In genomic region chr14:57938533-57938932, GRCh38 we compare ENCODE assay signal across 31 cellular contexts.
"Had no signal": no experiment of that assay in that cellular context is flagged by ENCODE, and none has a peak within 500 bp of the region (broad histone marks: within the 10 kb centered on the region; RNA-seq: fewer than 3 reads in every experiment).

No MANE protein-coding gene starts in this region.

- ATAC-seq: activated CD4-positive, alpha-beta T cell treated with anti-CD3 and anti-CD28 coated beads for 36 hours; activated CD8-positive, alpha-beta memory T cell treated with anti-CD3 and anti-CD28 coated beads, Interleukin-2, amount 10 ng/mL, durations not matched to agents 7 days and 5 days; activated CD8-positive, alpha-beta T cell treated with anti-CD3 and anti-CD28 coated beads, Interleukin-2, amount 10 ng/mL, durations not matched to agents 7 days and 5 days; activated naive CD8-positive, alpha-beta T cell treated with anti-CD3 and anti-CD28 coated beads, Interleukin-2, amount 50 U/mL, for 24 hours; body of pancreas; esophagus mucosa; heart right ventricle had no signal

- H3K4me1 ChIP-seq: adrenal gland, body of pancreas, colonic mucosa, heart right ventricle had no signal

- H3K9me3 Mint-ChIP-seq: activated CD4-positive, alpha-beta memory T cell treated with anti-CD3 and anti-CD28 coated beads for 36 hours; activated CD4-positive, alpha-beta T cell treated with anti-CD3 and anti-CD28 coated beads, Interleukin-2, amount 10 ng/mL, durations not matched to agents 24 days and 14 days; activated naive CD4-positive, alpha-beta T cell treated with anti-CD3 and anti-CD28 coated beads for 36 hours; activated naive CD4-positive, alpha-beta T cell treated with anti-CD3 and anti-CD28 coated beads, Interleukin-2, amount 50 U/mL, for 24 hours; activated naive CD8-positive, alpha-beta T cell treated with anti-CD3 and anti-CD28 coated beads for 36 hours; activated naive CD8-positive, alpha-beta T cell treated with anti-CD3 and anti-CD28 coated beads, Interleukin-2, amount 50 U/mL, for 24 hours; activated T-helper 1 cell treated with anti-CD3 and anti-CD28 coated beads, Interleukin-12 subunit alpha, Interleukin-12 subunit beta, Interleukin-2, Interleukin-4 antibody, amounts not matched to agents 30 ng/mL and 10 ng/mL and 1 ng/mL, durations not matched to agents 14 hours and 24 hours and 36 hours; activated T-helper 2 cell treated with anti-CD3 and anti-CD28 coated beads, Interferon-gamma antibody, Interleukin-2, Interleukin-4, amounts not matched to agents 10 μg/mL and 5 μg/mL and 100 μg/mL, durations not matched to agents 14 hours and 24 hours and 36 hours; endodermal cell had no signal

- H3K9me3 ChIP-seq: adrenal gland, body of pancreas, colonic mucosa, heart right ventricle had no signal

- H3K27ac ChIP-seq: adrenal gland, body of pancreas, colonic mucosa, heart right ventricle, hepatocyte had no signal

- H3K4me2 ChIP-seq: hepatocyte had no signal

- H3K4me3 Mint-ChIP-seq: activated CD4-positive, alpha-beta memory T cell treated with anti-CD3 and anti-CD28 coated beads for 36 hours; activated CD4-positive, alpha-beta T cell treated with anti-CD3 and anti-CD28 coated beads for 36 hours; activated CD4-positive, alpha-beta T cell treated with anti-CD3 and anti-CD28 coated beads, Interleukin-2, amount 10 ng/mL, durations not matched to agents 24 days and 14 days; activated CD8-positive, alpha-beta memory T cell treated with anti-CD3 and anti-CD28 coated beads, Interleukin-2, amount 10 ng/mL, durations not matched to agents 7 days and 5 days; activated CD8-positive, alpha-beta T cell treated with anti-CD3 and anti-CD28 coated beads, Interleukin-2, amount 10 ng/mL, durations not matched to agents 7 days and 5 days; activated naive CD4-positive, alpha-beta T cell treated with anti-CD3 and anti-CD28 coated beads for 36 hours; activated naive CD4-positive, alpha-beta T cell treated with anti-CD3 and anti-CD28 coated beads, Interleukin-2, amount 50 U/mL, for 24 hours; activated naive CD8-positive, alpha-beta T cell treated with anti-CD3 and anti-CD28 coated beads for 36 hours; activated naive CD8-positive, alpha-beta T cell treated with anti-CD3 and anti-CD28 coated beads, Interleukin-2, amount 50 U/mL, for 24 hours; activated T-helper 1 cell treated with anti-CD3 and anti-CD28 coated beads, Interleukin-12 subunit alpha, Interleukin-12 subunit beta, Interleukin-2, Interleukin-4 antibody, amounts not matched to agents 30 ng/mL and 10 ng/mL and 1 ng/mL, durations not matched to agents 14 hours and 24 hours and 36 hours; endodermal cell had no signal

- DNase-seq: activated CD4-positive, alpha-beta memory T cell treated with anti-CD3 and anti-CD28 coated beads for 36 hours; activated CD4-positive, alpha-beta T cell treated with anti-CD3 and anti-CD28 coated beads for 36 hours; activated CD4-positive, alpha-beta T cell treated with anti-CD3 and anti-CD28 coated beads, Interleukin-2, amount 10 ng/mL, durations not matched to agents 24 days and 14 days; activated CD4-positive, CD25-positive, alpha-beta regulatory T cell; activated CD4-positive, CD25-positive, alpha-beta regulatory T cell treated with anti-CD3 and anti-CD28 coated beads, Interleukin-2, amount 50 U/mL, for 72 hours; activated CD8-positive, alpha-beta memory T cell treated with anti-CD3 and anti-CD28 coated beads, Interleukin-2, amount 10 ng/mL, durations not matched to agents 7 days and 5 days; activated CD8-positive, alpha-beta memory T cell treated with anti-CD3 and anti-CD28 coated beads, Interleukin-2, amount 50 U/mL, for 4 hours; activated CD8-positive, alpha-beta T cell treated with anti-CD3 and anti-CD28 coated beads, Interleukin-2, amount 10 ng/mL, durations not matched to agents 7 days and 5 days; activated effector memory CD4-positive, alpha-beta T cell treated with anti-CD3 and anti-CD28 coated beads, Interleukin-2, amount 50 U/mL, for 16 hours; activated naive CD4-positive, alpha-beta T cell treated with anti-CD3 and anti-CD28 coated beads for 36 hours; activated naive CD8-positive, alpha-beta T cell treated with anti-CD3 and anti-CD28 coated beads for 36 hours; activated naive CD8-positive, alpha-beta T cell treated with anti-CD3 and anti-CD28 coated beads, Interleukin-2, amount 50 U/mL, for 24 hours; activated T-cell treated with anti-CD3 and anti-CD28 coated beads, Interleukin-2, amount 50 U/mL, for 1 hour; activated T-cell treated with anti-CD3 and anti-CD28 coated beads, Interleukin-2, amount 50 U/mL, for 48 hours; adrenal gland; amygdala; aorta; body of pancreas; central memory CD4-positive, alpha-beta T cell; cerebellar nuclear complex; colonic mucosa; effector CD8-positive, alpha-beta T cell; endodermal cell; foreskin fibroblast; heart right ventricle; T-helper 2 cell had no signal

- H3K4me1 Mint-ChIP-seq: activated CD4-positive, alpha-beta T cell treated with anti-CD3 and anti-CD28 coated beads for 36 hours; activated CD4-positive, alpha-beta T cell treated with anti-CD3 and anti-CD28 coated beads, Interleukin-2, amount 10 ng/mL, durations not matched to agents 24 days and 14 days; activated CD8-positive, alpha-beta memory T cell treated with anti-CD3 and anti-CD28 coated beads, Interleukin-2, amount 10 ng/mL, durations not matched to agents 7 days and 5 days; activated naive CD4-positive, alpha-beta T cell treated with anti-CD3 and anti-CD28 coated beads, Interleukin-2, amount 50 U/mL, for 24 hours; activated naive CD8-positive, alpha-beta T cell treated with anti-CD3 and anti-CD28 coated beads for 36 hours; activated naive CD8-positive, alpha-beta T cell treated with anti-CD3 and anti-CD28 coated beads, Interleukin-2, amount 50 U/mL, for 24 hours had no signal

- H3K27me3 ChIP-seq: adrenal gland, body of pancreas, colonic mucosa had no signal

- H3K4me3 ChIP-seq: adrenal gland, body of pancreas, colonic mucosa, heart right ventricle, hepatocyte had no signal

- H3K36me3 Mint-ChIP-seq: activated CD4-positive, alpha-beta memory T cell treated with anti-CD3 and anti-CD28 coated beads for 36 hours; activated CD8-positive, alpha-beta memory T cell treated with anti-CD3 and anti-CD28 coated beads, Interleukin-2, amount 10 ng/mL, durations not matched to agents 7 days and 5 days; activated naive CD4-positive, alpha-beta T cell treated with anti-CD3 and anti-CD28 coated beads, Interleukin-2, amount 50 U/mL, for 24 hours; activated naive CD8-positive, alpha-beta T cell treated with anti-CD3 and anti-CD28 coated beads for 36 hours had no signal

- H3K27me3 Mint-ChIP-seq: activated CD4-positive, alpha-beta memory T cell treated with anti-CD3 and anti-CD28 coated beads for 36 hours; activated CD8-positive, alpha-beta memory T cell treated with anti-CD3 and anti-CD28 coated beads, Interleukin-2, amount 10 ng/mL, durations not matched to agents 7 days and 5 days had no signal

- H3K36me3 ChIP-seq: adrenal gland, colonic mucosa, heart right ventricle had no signal

- H3K27ac Mint-ChIP-seq: activated CD4-positive, alpha-beta memory T cell treated with anti-CD3 and anti-CD28 coated beads for 36 hours; activated CD4-positive, alpha-beta T cell treated with anti-CD3 and anti-CD28 coated beads for 36 hours; activated CD4-positive, alpha-beta T cell treated with anti-CD3 and anti-CD28 coated beads, Interleukin-2, amount 10 ng/mL, durations not matched to agents 24 days and 14 days; activated CD8-positive, alpha-beta memory T cell treated with anti-CD3 and anti-CD28 coated beads, Interleukin-2, amount 10 ng/mL, durations not matched to agents 7 days and 5 days; activated CD8-positive, alpha-beta T cell treated with anti-CD3 and anti-CD28 coated beads, Interleukin-2, amount 10 ng/mL, durations not matched to agents 7 days and 5 days; activated naive CD4-positive, alpha-beta T cell treated with anti-CD3 and anti-CD28 coated beads for 36 hours; activated naive CD4-positive, alpha-beta T cell treated with anti-CD3 and anti-CD28 coated beads, Interleukin-2, amount 50 U/mL, for 24 hours; activated naive CD8-positive, alpha-beta T cell treated with anti-CD3 and anti-CD28 coated beads for 36 hours; activated naive CD8-positive, alpha-beta T cell treated with anti-CD3 and anti-CD28 coated beads, Interleukin-2, amount 50 U/mL, for 24 hours; activated T-helper 1 cell treated with anti-CD3 and anti-CD28 coated beads, Interleukin-12 subunit alpha, Interleukin-12 subunit beta, Interleukin-2, Interleukin-4 antibody, amounts not matched to agents 30 ng/mL and 10 ng/mL and 1 ng/mL, durations not matched to agents 14 hours and 24 hours and 36 hours; activated T-helper 2 cell treated with anti-CD3 and anti-CD28 coated beads, Interferon-gamma antibody, Interleukin-2, Interleukin-4, amounts not matched to agents 10 μg/mL and 5 μg/mL and 100 μg/mL, durations not matched to agents 14 hours and 24 hours and 36 hours; endodermal cell had no signal
